Comparison of ENCODE assay signal across 11 cellular contexts in the genomic region with DNA sequence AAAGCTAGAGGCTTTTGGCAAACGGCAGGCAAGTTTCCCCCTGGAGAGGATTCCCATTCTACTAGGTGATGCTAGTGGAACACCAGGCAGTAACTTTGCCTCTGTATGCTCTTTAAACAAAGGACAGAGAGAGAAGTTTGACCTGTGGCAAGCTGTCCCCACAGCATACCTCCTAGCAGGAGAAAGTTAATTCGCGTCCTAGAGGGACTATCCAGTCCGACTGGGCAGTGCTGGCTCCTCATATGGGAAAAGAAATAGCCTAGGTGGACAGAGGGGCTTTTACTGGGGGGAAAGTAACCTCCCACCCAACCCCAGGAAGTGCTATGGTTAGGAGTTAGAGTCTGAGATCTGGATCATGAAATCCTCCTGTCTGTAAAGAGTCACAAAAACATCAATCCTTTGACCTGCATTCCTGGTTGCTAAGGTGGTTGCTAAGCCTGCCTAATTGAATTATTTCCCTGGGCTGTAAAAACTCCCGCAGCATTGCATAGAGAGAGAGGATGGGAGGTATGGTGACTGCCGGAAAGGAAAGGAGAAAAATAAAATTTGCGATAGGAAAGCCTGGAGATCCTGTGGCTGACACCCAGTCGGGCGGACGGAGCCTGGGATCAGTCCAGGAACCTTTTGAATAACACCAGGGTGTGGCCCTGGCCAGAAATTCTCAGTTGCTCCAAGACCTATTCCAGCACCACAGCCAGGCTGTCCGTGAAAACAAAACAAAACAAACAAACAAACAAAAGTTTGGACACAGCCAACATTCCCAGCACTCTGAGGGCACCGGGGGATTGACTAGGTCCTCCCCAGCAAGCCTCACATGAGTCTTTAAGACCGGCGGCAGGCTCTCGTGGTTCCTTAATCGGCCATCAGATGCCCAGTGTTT.
DNase-seq lines count a peak whose midpoint lies in the region; ATAC-seq, FAIRE-seq and TF ChIP-seq lines count a peak whose summit lies in the region.
"Had no signal": no experiment of that assay in that cellular context is flagged by ENCODE, and none has a peak within 500 bp of the region (broad histone marks: within the 10 kb centered on the region; RNA-seq: fewer than 3 reads in every experiment).

No MANE protein-coding gene starts in this region.

- TF ChIP-seq POLR2A in K562 (conservative IDR thresholded peaks at IDR 0.05) (no peak), suprapubic skin (IDR thresholded peaks at IDR 0.05) (no peak)

- H3K4me1 Mint-ChIP-seq in HFFc6 (ENCODE audit: low read depth): peaks cover 14% of the 10 kb centered on the region; the same call in 1 of the 2 replicates
- peaks cover 9 to 24% of the 10 kb centered on the region in 2 donors for H3K4me1 Mint-ChIP-seq in stimulated activated naive B cell treated with anti-CD40 and anti-IgM and Interleukin-4, amounts not matched to agents 10 μg/mL and 1 μg/mL and 100 μg/mL, for 72 hours

- H3K9ac ChIP-seq in K562 (ENCODE audit: insufficient read depth in 1 of 2, low read depth in 2 of 2, low read length in 2 of 2) (peak overlapping the region; percentile 47 to 70; a peak in 2 of 4 replicates), mesenchymal stem cell (ENCODE audit: low read length) (peak overlapping the region; percentile 73)

- no peak overlapping the region for H3K4ac ChIP-seq in mesenchymal stem cell (ENCODE audit: low read depth in 1 of 2, low read length in 2 of 2)

- H3K27me3 ChIP-seq in K562 (ENCODE audit: control insufficient read depth in 2 of 2, insufficient read depth in 2 of 2, low read length in 2 of 2) (no peaks in the 10 kb centered on the region), mesenchymal stem cell (ENCODE audit: control insufficient read depth in 1 of 2, insufficient read depth in 1 of 2, low read length in 2 of 2) (peaks cover 2 to 9% of the 10 kb centered on the region in 2 experiments), suprapubic skin (no peaks in the 10 kb centered on the region)

- H2AK5ac ChIP-seq in mesenchymal stem cell (ENCODE audit: low read length, severe bottlenecking): no peak overlapping the region

- peak; percentile 32 for ATAC-seq in K562
- ATAC-seq in HG03571 (IDR thresholded peaks at IDR 0.05; ENCODE audit: unreplicated experiment): no peak
- ATAC-seq in HG03342 (IDR thresholded peaks at IDR 0.05; ENCODE audit: unreplicated experiment): no peak
- ATAC-seq in stimulated activated naive B cell treated with anti-CD40 and anti-IgM and Interleukin-4, amounts not matched to agents 10 μg/mL and 1 μg/mL and 100 μg/mL, for 72 hours (replicated peaks): no peak

- no peak overlapping the region for H3K27ac ChIP-seq in K562 (ENCODE audit: extremely low read depth, low read depth, low read length)
- no peak overlapping the region for H3K27ac ChIP-seq in mesenchymal stem cell (ENCODE audit: low read length, poor library complexity, severe bottlenecking)
- H3K27ac ChIP-seq in suprapubic skin: no peak overlapping the region
- H3K27ac ChIP-seq: sigmoid colon had no signal

- no peak for FAIRE-seq in K562 (lab: Jason Lieb, UNC)

- WGBS in K562 (ENCODE audit: insufficient coverage, low coverage, missing lambda C conversion rate): 56% methylated on average over 13 of the region's 16 CpGs
- 45% methylated on average over 13 of the region's 16 CpGs for WGBS in mesenchymal stem cell
- 47% methylated on average over 16 of the region's 16 CpGs for WGBS in suprapubic skin

- H4K20me1 ChIP-seq in K562 (replicated peaks; ENCODE audit: control insufficient read depth, insufficient read depth, low read length): no peaks in the 10 kb centered on the region

- H2BK120ac ChIP-seq in mesenchymal stem cell (ENCODE audit: low read depth, low read length): no peak overlapping the region

- H3K14ac ChIP-seq in mesenchymal stem cell (ENCODE audit: low read length in 2 of 2): no peak overlapping the region

- in situ Hi-C loops in K562 (cut with MboI): no loop called here

- H3K36me3 ChIP-seq in K562 (ENCODE audit: control insufficient read depth, insufficient read depth, low read length) (no peaks in the 10 kb centered on the region), mesenchymal stem cell (ENCODE audit: control insufficient read depth in 1 of 2, insufficient read depth in 2 of 2, low read depth in 1 of 2, low read length in 2 of 2) (no peaks in the 10 kb centered on the region), suprapubic skin (no peaks in the 10 kb centered on the region)
- H3K36me3 ChIP-seq: sigmoid colon had no signal

- CTCF ChIA-PET in K562 (lab: Yijun Ruan, JAX; ENCODE audit: low intra/inter-chr PET ratio): no interaction called here

- no peak overlapping the region for H2BK5ac ChIP-seq in mesenchymal stem cell (ENCODE audit: low read depth, low read length, poor library complexity, severe bottlenecking)

- no peaks in the 10 kb centered on the region for H3K9me1 ChIP-seq in K562 (ENCODE audit: control insufficient read depth, insufficient read depth, low read length)

- peak overlapping the region; percentile 77 for H2AFZ ChIP-seq in K562 (ENCODE audit: low read depth, low read length)
- H2AFZ ChIP-seq in mesenchymal stem cell (ENCODE audit: low read depth, low read length): no peak overlapping the region

- no peaks in the 10 kb centered on the region for H3K79me1 ChIP-seq in mesenchymal stem cell (replicated peaks; ENCODE audit: low read length, poor library complexity, severe bottlenecking)

- H3K18ac ChIP-seq in mesenchymal stem cell (ENCODE audit: low read depth in 1 of 2, low read length in 2 of 2): no peak overlapping the region

- no peak overlapping the region for H2BK12ac ChIP-seq in mesenchymal stem cell (ENCODE audit: low read length in 2 of 2)

- H3K4me1 ChIP-seq in K562 (replicated peaks in 1 of 2; ENCODE audit: control insufficient read depth in 2 of 2, insufficient read depth in 2 of 2, low read length in 2 of 2) (peaks cover 11 to 22% of the 10 kb centered on the region in 2 experiments; a peak in 4 of 5 replicates), mesenchymal stem cell (ENCODE audit: control insufficient read depth, insufficient read depth, low read depth, low read length) (no peaks in the 10 kb centered on the region), suprapubic skin (peaks cover 9% of the 10 kb centered on the region)
- H3K4me1 ChIP-seq: sigmoid colon had no signal

- H3K4me3 Mint-ChIP-seq in HFFc6: peak overlapping the region; percentile 56
- no peak overlapping the region for H3K4me3 Mint-ChIP-seq in stimulated activated naive B cell treated with anti-CD40 and anti-IgM and Interleukin-4, amounts not matched to agents 10 μg/mL and 1 μg/mL and 100 μg/mL, for 72 hours
- H3K4me3 Mint-ChIP-seq: activated naive CD8-positive, alpha-beta T cell treated with anti-CD3 and anti-CD28 coated beads, Interleukin-2, amount 10 ng/mL, durations not matched to agents 7 days and 5 days had no signal

- POLR2A ChIA-PET in K562 (lab: Yijun Ruan, JAX): interaction anchor here (0.6 to 2.4 kb wide), 4 partner anchors 9 to 45 kb away, joined by 3 to 8 read pairs (median 4); no protein-coding TSS in a partner anchor

- intact Hi-C loops in K562 (cut with micrococcal nuclease): no loop called here

- no peak overlapping the region for H4K91ac ChIP-seq in mesenchymal stem cell (ENCODE audit: low read length)

- TF ChIP-seq EP300 in K562 (IDR thresholded peaks at IDR 0.05; ENCODE audit: low read length) (no peak), suprapubic skin (IDR thresholded peaks at IDR 0.05) (no peak)

- DNase-seq in HFFc6 (no peak), K562 (ENCODE audit: extremely low read depth in 1 of 4, low spot score in 3 of 4) (no peak), mesenchymal stem cell (no peak), suprapubic skin (ENCODE audit: low spot score in 2 of 2) (no peak)
- no peak for DNase-seq in stimulated activated naive B cell treated with anti-CD40 and anti-IgM and Interleukin-4, amounts not matched to agents 10 μg/mL and 1 μg/mL and 100 μg/mL, for 72 hours
- DNase-seq: activated naive CD8-positive, alpha-beta T cell treated with anti-CD3 and anti-CD28 coated beads, Interleukin-2, amount 10 ng/mL, durations not matched to agents 7 days and 5 days; DND-41; sigmoid colon; stimulated activated CD8-positive, alpha-beta memory T cell treated with anti-CD3 and anti-CD28 coated beads, Interleukin-4, amount 100 ng/mL, for 48 hours had no signal

- H3K9me3 ChIP-seq in K562 (replicated peaks; ENCODE audit: control insufficient read depth, insufficient read depth, low read depth, low read length) (no peaks in the 10 kb centered on the region), mesenchymal stem cell (ENCODE audit: control insufficient read depth, low read length) (no peaks in the 10 kb centered on the region), suprapubic skin (no peaks in the 10 kb centered on the region)
- H3K9me3 ChIP-seq: sigmoid colon had no signal

- no peak overlapping the region for H3K23ac ChIP-seq in mesenchymal stem cell (ENCODE audit: low read length in 2 of 2)

- H3K4me2 ChIP-seq in K562 (ENCODE audit: insufficient read depth, low read length) (peak overlapping the region; percentile 54), mesenchymal stem cell (ENCODE audit: low read length, poor library complexity, severe bottlenecking) (peak overlapping the region; percentile 0)

- no peaks in the 10 kb centered on the region for H3K36me3 Mint-ChIP-seq in HFFc6 (ENCODE audit: low read depth)
- H3K36me3 Mint-ChIP-seq in stimulated activated naive B cell treated with anti-CD40 and anti-IgM and Interleukin-4, amounts not matched to agents 10 μg/mL and 1 μg/mL and 100 μg/mL, for 72 hours: no peaks in the 10 kb centered on the region
- H3K36me3 Mint-ChIP-seq: activated naive CD8-positive, alpha-beta T cell treated with anti-CD3 and anti-CD28 coated beads, Interleukin-2, amount 10 ng/mL, durations not matched to agents 7 days and 5 days had no signal

- no peak overlapping the region for H3K4me3 ChIP-seq in K562
- H3K4me3 ChIP-seq in mesenchymal stem cell (ENCODE audit: insufficient read depth in 1 of 2, low read depth in 1 of 2, low read length in 2 of 2): peak overlapping the region in 1 of 2 experiments; percentile 74
- H3K4me3 ChIP-seq in suprapubic skin: peak overlapping the region; percentile 16

- no peak overlapping the region for H3K27ac Mint-ChIP-seq in HFFc6
- no peak overlapping the region for H3K27ac Mint-ChIP-seq in stimulated activated naive B cell treated with anti-CD40 and anti-IgM and Interleukin-4, amounts not matched to agents 10 μg/mL and 1 μg/mL and 100 μg/mL, for 72 hours
- H3K27ac Mint-ChIP-seq: activated naive CD8-positive, alpha-beta T cell treated with anti-CD3 and anti-CD28 coated beads, Interleukin-2, amount 10 ng/mL, durations not matched to agents 7 days and 5 days had no signal

- H3K9me3 Mint-ChIP-seq in HFFc6: no peaks in the 10 kb centered on the region
- no peaks in the 10 kb centered on the region for H3K9me3 Mint-ChIP-seq in stimulated activated naive B cell treated with anti-CD40 and anti-IgM and Interleukin-4, amounts not matched to agents 10 μg/mL and 1 μg/mL and 100 μg/mL, for 72 hours
- H3K9me3 Mint-ChIP-seq: activated naive CD8-positive, alpha-beta T cell treated with anti-CD3 and anti-CD28 coated beads, Interleukin-2, amount 10 ng/mL, durations not matched to agents 7 days and 5 days had no signal

- no peak for TF ChIP-seq CTCF in HFFc6 (IDR thresholded peaks at IDR 0.05)
- TF ChIP-seq CTCF in K562 (IDR thresholded peaks at IDR 0.05 in 2 of 3, conservative IDR thresholded peaks at IDR 0.05 in 1 of 3; ENCODE audit: insufficient read depth in 2 of 3, low read depth in 1 of 3, low read length in 3 of 3): no peak
- TF ChIP-seq CTCF in suprapubic skin (IDR thresholded peaks at IDR 0.05): no peak

- no peak for TF ChIP-seq RAD21 in K562 (CRISPR knock-in tag; conservative IDR thresholded peaks at IDR 0.05 in 1 of 2, IDR thresholded peaks at IDR 0.05 in 1 of 2)

- no peaks in the 10 kb centered on the region for H3K79me2 ChIP-seq in K562 (ENCODE audit: control insufficient read depth, insufficient read depth, low read length)

- no TSS peak for BruUV-seq in K562 (replicated peaks; lab: Mats Ljungman, UMichigan)

- no peak overlapping the region for H2BK15ac ChIP-seq in mesenchymal stem cell (ENCODE audit: low read depth, poor library complexity, severe bottlenecking)

- peaks cover 26% of the 10 kb centered on the region for H3K27me3 Mint-ChIP-seq in HFFc6 (ENCODE audit: insufficient read depth)
- no peaks in the 10 kb centered on the region for H3K27me3 Mint-ChIP-seq in stimulated activated naive B cell treated with anti-CD40 and anti-IgM and Interleukin-4, amounts not matched to agents 10 μg/mL and 1 μg/mL and 100 μg/mL, for 72 hours

- H4K8ac ChIP-seq in mesenchymal stem cell (ENCODE audit: low read length): no peak overlapping the region
